In the genomic region with DNA sequence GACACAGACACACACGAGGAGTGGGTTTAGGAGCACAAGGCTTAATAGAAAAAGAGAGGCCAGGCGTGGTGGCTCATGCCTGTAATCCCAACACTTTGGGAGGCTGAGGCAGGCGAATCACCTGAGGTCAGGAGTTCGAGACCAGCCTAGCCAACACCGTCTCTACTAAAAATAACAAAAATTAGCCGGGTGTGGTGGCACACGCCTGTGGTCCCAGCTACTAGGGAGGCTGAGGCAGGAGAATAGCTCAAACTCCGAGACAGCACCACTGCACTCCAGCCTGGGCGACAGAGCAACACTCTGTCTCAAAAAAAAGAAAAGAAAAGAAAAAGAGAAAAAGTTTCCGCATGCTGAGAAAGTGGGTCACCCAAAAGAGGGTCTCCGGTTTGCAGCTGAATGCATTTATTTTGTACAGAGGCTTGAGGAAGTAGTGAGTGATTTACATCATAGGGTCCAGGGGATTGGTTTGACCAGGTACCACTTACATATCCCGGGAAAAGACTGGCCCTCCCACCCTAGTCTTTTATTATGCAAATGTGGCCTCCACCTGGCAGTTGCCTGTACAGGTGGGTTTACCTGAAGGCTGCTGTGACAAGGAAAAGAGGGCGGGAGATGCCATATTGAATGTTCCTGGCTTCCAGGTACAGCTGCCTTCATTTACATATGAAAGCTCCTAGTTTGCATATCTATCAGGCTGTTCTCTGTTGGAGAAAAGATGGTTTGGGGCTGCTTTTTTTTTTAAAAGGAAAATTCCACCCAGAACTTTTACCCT, we compare ENCODE assay signal across 1 cellular context.
TF ChIP-seq lines count a peak whose summit lies in the region.

No MANE protein-coding gene starts in this region.

TF ChIP-seq in GM23338, 12 proteins besides CTCF, POLR2A, EP300 and RAD21:
- TF ChIP-seq, protein P1, sequence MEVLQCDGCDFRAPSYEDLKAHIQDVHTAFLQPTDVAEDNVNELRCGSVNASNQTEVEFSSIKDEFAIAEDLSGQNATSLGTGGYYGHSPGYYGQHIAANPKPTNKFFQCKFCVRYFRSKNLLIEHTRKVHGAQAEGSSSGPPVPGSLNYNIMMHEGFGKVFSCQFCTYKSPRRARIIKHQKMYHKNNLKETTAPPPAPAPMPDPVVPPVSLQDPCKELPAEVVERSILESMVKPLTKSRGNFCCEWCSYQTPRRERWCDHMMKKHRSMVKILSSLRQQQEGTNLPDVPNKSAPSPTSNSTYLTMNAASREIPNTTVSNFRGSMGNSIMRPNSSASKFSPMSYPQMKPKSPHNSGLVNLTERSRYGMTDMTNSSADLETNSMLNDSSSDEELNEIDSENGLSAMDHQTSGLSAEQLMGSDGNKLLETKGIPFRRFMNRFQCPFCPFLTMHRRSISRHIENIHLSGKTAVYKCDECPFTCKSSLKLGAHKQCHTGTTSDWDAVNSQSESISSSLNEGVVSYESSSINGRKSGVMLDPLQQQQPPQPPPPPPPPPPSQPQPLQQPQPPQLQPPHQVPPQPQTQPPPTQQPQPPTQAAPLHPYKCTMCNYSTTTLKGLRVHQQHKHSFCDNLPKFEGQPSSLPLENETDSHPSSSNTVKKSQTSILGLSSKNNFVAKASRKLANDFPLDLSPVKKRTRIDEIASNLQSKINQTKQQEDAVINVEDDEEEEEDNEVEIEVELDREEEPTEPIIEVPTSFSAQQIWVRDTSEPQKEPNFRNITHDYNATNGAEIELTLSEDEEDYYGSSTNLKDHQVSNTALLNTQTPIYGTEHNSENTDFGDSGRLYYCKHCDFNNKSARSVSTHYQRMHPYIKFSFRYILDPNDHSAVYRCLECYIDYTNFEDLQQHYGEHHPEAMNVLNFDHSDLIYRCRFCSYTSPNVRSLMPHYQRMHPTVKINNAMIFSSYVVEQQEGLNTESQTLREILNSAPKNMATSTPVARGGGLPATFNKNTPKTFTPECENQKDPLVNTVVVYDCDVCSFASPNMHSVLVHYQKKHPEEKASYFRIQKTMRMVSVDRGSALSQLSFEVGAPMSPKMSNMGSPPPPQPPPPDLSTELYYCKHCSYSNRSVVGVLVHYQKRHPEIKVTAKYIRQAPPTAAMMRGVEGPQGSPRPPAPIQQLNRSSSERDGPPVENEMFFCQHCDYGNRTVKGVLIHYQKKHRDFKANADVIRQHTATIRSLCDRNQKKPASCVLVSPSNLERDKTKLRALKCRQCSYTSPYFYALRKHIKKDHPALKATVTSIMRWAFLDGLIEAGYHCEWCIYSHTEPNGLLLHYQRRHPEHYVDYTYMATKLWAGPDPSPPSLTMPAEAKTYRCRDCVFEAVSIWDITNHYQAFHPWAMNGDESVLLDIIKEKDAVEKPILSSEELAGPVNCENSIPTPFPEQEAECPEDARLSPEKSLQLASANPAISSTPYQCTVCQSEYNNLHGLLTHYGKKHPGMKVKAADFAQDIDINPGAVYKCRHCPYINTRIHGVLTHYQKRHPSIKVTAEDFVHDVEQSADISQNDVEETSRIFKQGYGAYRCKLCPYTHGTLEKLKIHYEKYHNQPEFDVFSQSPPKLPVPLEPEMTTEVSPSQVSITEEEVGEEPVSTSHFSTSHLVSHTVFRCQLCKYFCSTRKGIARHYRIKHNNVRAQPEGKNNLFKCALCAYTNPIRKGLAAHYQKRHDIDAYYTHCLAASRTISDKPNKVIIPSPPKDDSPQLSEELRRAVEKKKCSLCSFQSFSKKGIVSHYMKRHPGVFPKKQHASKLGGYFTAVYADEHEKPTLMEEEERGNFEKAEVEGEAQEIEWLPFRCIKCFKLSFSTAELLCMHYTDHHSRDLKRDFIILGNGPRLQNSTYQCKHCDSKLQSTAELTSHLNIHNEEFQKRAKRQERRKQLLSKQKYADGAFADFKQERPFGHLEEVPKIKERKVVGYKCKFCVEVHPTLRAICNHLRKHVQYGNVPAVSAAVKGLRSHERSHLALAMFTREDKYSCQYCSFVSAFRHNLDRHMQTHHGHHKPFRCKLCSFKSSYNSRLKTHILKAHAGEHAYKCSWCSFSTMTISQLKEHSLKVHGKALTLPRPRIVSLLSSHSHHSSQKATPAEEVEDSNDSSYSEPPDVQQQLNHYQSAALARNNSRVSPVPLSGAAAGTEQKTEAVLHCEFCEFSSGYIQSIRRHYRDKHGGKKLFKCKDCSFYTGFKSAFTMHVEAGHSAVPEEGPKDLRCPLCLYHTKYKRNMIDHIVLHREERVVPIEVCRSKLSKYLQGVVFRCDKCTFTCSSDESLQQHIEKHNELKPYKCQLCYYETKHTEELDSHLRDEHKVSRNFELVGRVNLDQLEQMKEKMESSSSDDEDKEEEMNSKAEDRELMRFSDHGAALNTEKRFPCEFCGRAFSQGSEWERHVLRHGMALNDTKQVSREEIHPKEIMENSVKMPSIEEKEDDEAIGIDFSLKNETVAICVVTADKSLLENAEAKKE (CRISPR knock-in tag; IDR thresholded peaks at IDR 0.05), result peak; percentile 89
- TF ChIP-seq POLR2AphosphoS5 (IDR thresholded peaks at IDR 0.05; ENCODE audit: low read depth) (no peak), CREB1 (CRISPR knock-in tag; IDR thresholded peaks at IDR 0.05; ENCODE audit: low read depth) (peak; percentile 53; the same call in 1 of the 2 replicates)
